9 cellular contexts compared by ENCODE assay signal in genomic region chr9:96382839-96383164, GRCh38. TPM values are rescaled to one million over a fixed set of nuclear protein-coding genes. Genes with fewer than 3 reads are reported as not detected.
DNase-seq lines count a peak whose midpoint lies in the region; ATAC-seq and TF ChIP-seq lines count a peak whose summit lies in the region.
"Had no signal": no experiment of that assay in that cellular context is flagged by ENCODE, and none has a peak within 500 bp of the region (broad histone marks: within the 10 kb centered on the region; RNA-seq: fewer than 3 reads in every experiment).

No MANE protein-coding gene starts in this region.

- DNase-seq in activated T-cell treated with anti-CD3 and anti-CD28 coated beads, Interleukin-2, amount 50 U/mL, for 4 hours, result no peak
- no peak for DNase-seq in activated T-cell treated with anti-CD3 and anti-CD28 coated beads, Interleukin-2, amount 50 U/mL, for 48 hours
- DNase-seq in choroid plexus epithelial cell (ENCODE audit: low read depth) (no peak), transverse colon (no peak), A172 (ENCODE audit: low spot score) (no peak)
- DNase-seq in activated CD4-positive, alpha-beta T cell treated with anti-CD3 and anti-CD28 coated beads, Interleukin-2, amount 50 U/mL, for 1 hour, result no peak

- TF ChIP-seq CTCF in choroid plexus epithelial cell (conservative IDR thresholded peaks at IDR 0.05; ENCODE audit: low read depth, low read length) (no peak), transverse colon (IDR thresholded peaks at IDR 0.05) (no peak)

- no peak for ATAC-seq in activated T-cell treated with anti-CD3 and anti-CD28 coated beads, Interleukin-2, amount 50 U/mL, for 4 hours
- no peak for ATAC-seq in HG02840 (IDR thresholded peaks at IDR 0.05; ENCODE audit: low FRiP score, unreplicated experiment)

- no peak overlapping the region for H3K27ac ChIP-seq in mesodermal cell (ENCODE audit: low read depth, low read length, severe bottlenecking)
- H3K27ac ChIP-seq in transverse colon, result peak overlapping the region; percentile 87 to 94 (median 91)
- H3K27ac ChIP-seq: HL-60 had no signal

- intact Hi-C loops in transverse colon (cut with DNase I; ENCODE audit: low total_unique reads), result no loop called here

- peaks cover 37% of the 10 kb centered on the region for H3K4me1 Mint-ChIP-seq in activated T-cell treated with anti-CD3 and anti-CD28 coated beads, Interleukin-2, amount 50 U/mL, for 4 hours (ENCODE audit: low read depth)

- no peak for TF ChIP-seq POLR2A in transverse colon (IDR thresholded peaks at IDR 0.05)

- no peaks in the 10 kb centered on the region for H3K27me3 Mint-ChIP-seq in activated T-cell treated with anti-CD3 and anti-CD28 coated beads, Interleukin-2, amount 50 U/mL, for 4 hours (ENCODE audit: low read depth)

- H3K4me3 Mint-ChIP-seq in activated T-cell treated with anti-CD3 and anti-CD28 coated beads, Interleukin-2, amount 50 U/mL, for 4 hours, result peak overlapping the region; percentile 80

- 32 to 41% methylated on average over 5 to 7 of the region's 7 CpGs for WGBS in mesodermal cell (ENCODE audit: insufficient coverage in 2 of 2), 2 experiments
- 41 to 42% methylated on average over 2 to 7 of the region's 7 CpGs for WGBS in transverse colon (ENCODE audit: low coverage in 1 of 2), 2 donors

- H3K4me3 ChIP-seq in choroid plexus epithelial cell (ENCODE audit: low read depth, low read length) (peak overlapping the region; percentile 73), mesodermal cell (ENCODE audit: extremely low read depth, insufficient read depth, low read length, poor library complexity, severe bottlenecking) (peak overlapping the region; percentile 54), transverse colon (peak overlapping the region; percentile 47 to 90 (median 78))

- peaks cover 17% of the 10 kb centered on the region for H3K4me1 ChIP-seq in mesodermal cell (ENCODE audit: control insufficient read depth, insufficient read depth, low read length, poor library complexity, severe bottlenecking)
- H3K4me1 ChIP-seq in transverse colon, result peaks cover 8 to 70% (median 39%) of the 10 kb centered on the region in 4 donors

- H3K36me3 ChIP-seq in mesodermal cell (ENCODE audit: control insufficient read depth, insufficient read depth, low read length) (peaks cover 20% of the 10 kb centered on the region), transverse colon (no peaks in the 10 kb centered on the region)

- no peak for TF ChIP-seq EP300 in transverse colon (IDR thresholded peaks at IDR 0.05; ENCODE audit: low read depth)

- peaks cover 7% of the 10 kb centered on the region for H3K36me3 Mint-ChIP-seq in activated T-cell treated with anti-CD3 and anti-CD28 coated beads, Interleukin-2, amount 50 U/mL, for 4 hours (ENCODE audit: insufficient read depth)

- H3K9me3 Mint-ChIP-seq in activated T-cell treated with anti-CD3 and anti-CD28 coated beads, Interleukin-2, amount 50 U/mL, for 4 hours, result no peaks in the 10 kb centered on the region

- H3K9me3 ChIP-seq in mesodermal cell (ENCODE audit: control insufficient read depth, low read length) (no peaks in the 10 kb centered on the region), transverse colon (no peaks in the 10 kb centered on the region)

- in situ Hi-C loops in transverse colon (cut with MboI; ENCODE audit: low pct_ligation_motif_present in 1 of 4, low pct_unique_long_range_greater_than_20kb in 1 of 4, low sequenced_read_pairs in 3 of 4), result no loop called here

- no peaks in the 10 kb centered on the region for H3K27me3 ChIP-seq in transverse colon

RNA-seq across cellular contexts. Expression of gene SLC35D2, which starts 0.7 kb away (rescaled TPM):
- total RNA-seq in activated T-cell treated with anti-CD3 and anti-CD28 coated beads, Interleukin-2, amount 50 U/mL, for 4 hours, result 1 to 10 TPM; 3.5 to 7.2 (median 4.4) TPM
- polyA plus RNA-seq in mesodermal cell (2013, experiment 1 of 2), result 21.8 TPM
- 20.2 TPM for polyA plus RNA-seq in mesodermal cell (2013, experiment 2 of 2)
- 10 to 100 TPM; 35.4 to 91.3 (median 72.7) TPM for total RNA-seq in transverse colon
- total RNA-seq in A172 (2014; rRNA removed; shearing (Covaris generic)), result 42.4 and 47.9 TPM in 2 replicates

RNA-seq across cellular contexts. Expression of gene ZNF367, which starts 35.4 kb away (rescaled TPM):
- total RNA-seq in activated T-cell treated with anti-CD3 and anti-CD28 coated beads, Interleukin-2, amount 50 U/mL, for 4 hours, result 10 to 100 TPM; 28.9 to 34.6 (median 30.0) TPM
- polyA plus RNA-seq in mesodermal cell (2013, experiment 1 of 2), result 3.3 TPM
- polyA plus RNA-seq in mesodermal cell (2013, experiment 2 of 2), result 3.8 TPM
- total RNA-seq in transverse colon, result 1 to 10 TPM in 3 of 4 donors, not detected in 1; 1.2 to 2.1 (median 1.4) TPM
- total RNA-seq in A172 (2014; rRNA removed; shearing (Covaris generic)), result 33.7 and 37.6 TPM in 2 replicates

Comparison
In these comparisons a context has a peak if more than half of its experiments do, and no peak if none do; other contexts are left out.
1. RNA of gene ZNF367, which starts 35.4 kb away (total RNA-seq): 33.7 to 37.6 TPM in A172 and 28.9 to 34.6 TPM in activated T-cell treated with anti-CD3 and anti-CD28 coated beads, Interleukin-2, amount 50 U/mL, for 4 hours; 1.2 to 2.1 TPM in transverse colon; every median in the first group is over 4 times any median in the second.
2. Peak in every context shown above with its lines, with median percentiles within 50 percentile points of each other: H3K4me3 ChIP-seq.